Comparison of ENCODE assay signal across 8 cellular contexts in genomic region chr17:21375757-21376584, GRCh38. TPM values are rescaled to one million over a fixed set of nuclear protein-coding genes. Genes with fewer than 3 reads are reported as not detected.
DNase-seq lines count a peak whose midpoint lies in the region; ATAC-seq and TF ChIP-seq lines count a peak whose summit lies in the region.

TSS of gene KCNJ12 (plus strand) at chr17:21376357. CDS start at chr17:21415343, 38,986 bp downstream.

- WGBS in HUES64: 18% methylated on average over 69 of the region's 69 CpGs
- 22 to 47% methylated on average over 6 to 68 of the region's 69 CpGs for WGBS in endodermal cell (ENCODE audit: insufficient coverage in 1 of 2, insufficient read length in 1 of 2), 2 experiments

- CTCF ChIA-PET in AG04449 (lab: Yijun Ruan, JAX): interaction anchor here (1.1 kb wide), 1 partner anchor 96 kb away, joined by 3 read pairs; no protein-coding TSS in a partner anchor

- H3K27me3 Mint-ChIP-seq in endodermal cell (ENCODE audit: insufficient read depth): peaks cover 51% of the 10 kb centered on the region

- H3K9ac ChIP-seq in HUES64 (ENCODE audit: low read depth, low read length) (peak within 1 kb of the TSS; percentile 23; the same call in 1 of the 2 replicates), endodermal cell (ENCODE audit: extremely low read depth, low read length, poor library complexity, severe bottlenecking) (peak within 1 kb of the TSS; percentile 6), muscle layer of colon (ENCODE audit: low read length) (no peak within 1 kb of the TSS)

- H3K27me3 ChIP-seq in HUES64 (ENCODE audit: insufficient read depth, low read length) (peaks cover 60% of the 10 kb centered on the region), endodermal cell (ENCODE audit: control insufficient read depth, insufficient read depth, low read length, poor library complexity, severe bottlenecking) (peaks cover 24% of the 10 kb centered on the region), muscle layer of colon (ENCODE audit: control insufficient read depth in 1 of 2, insufficient read depth in 2 of 2, low read length in 2 of 2) (peaks cover 0 to 37% of the 10 kb centered on the region in 2 donors)

- H3K36me3 ChIP-seq in HUES64 (ENCODE audit: insufficient read depth, low read length) (no peaks in the 10 kb centered on the region), endodermal cell (ENCODE audit: control insufficient read depth, insufficient read depth, low read length) (no peaks in the 10 kb centered on the region), muscle layer of colon (ENCODE audit: insufficient read depth, low read length) (no peaks in the 10 kb centered on the region)

- no peak within 1 kb of the TSS for H3K27ac Mint-ChIP-seq in endodermal cell

- no peak for DNase-seq in AG04449 (ENCODE audit: low read depth, low spot score)
- DNase-seq in endodermal cell: peak; percentile 87
- DNase-seq in T1000 (lab: John Stamatoyannopoulos, UW): no peak

- POLR2A ChIA-PET in AG04449 (lab: Yijun Ruan, JAX): no interaction called here

- H3K4me3 ChIP-seq in AG04449 (ENCODE audit: low read depth, low read length) (peak within 1 kb of the TSS; percentile 38), HUES64 (ENCODE audit: low read length) (peak within 1 kb of the TSS; percentile 64), endodermal cell (ENCODE audit: low read length) (peak within 1 kb of the TSS; percentile 83), muscle layer of colon (ENCODE audit: low read depth in 1 of 2, low read length in 2 of 2) (peak within 1 kb of the TSS; percentile 49 to 61)

- H3K4me1 Mint-ChIP-seq in endodermal cell: peaks cover 20% of the 10 kb centered on the region

- H3K9me3 Mint-ChIP-seq in endodermal cell: no peaks in the 10 kb centered on the region

- H3K4me1 ChIP-seq in HUES64 (ENCODE audit: insufficient read depth, low read length): 0 out of 2 replicates have a peak, but pooled peaks cover under 1% of the 10 kb centered on the region
- H3K4me1 ChIP-seq in endodermal cell (ENCODE audit: control insufficient read depth, insufficient read depth, low read length): no peaks in the 10 kb centered on the region
- H3K4me1 ChIP-seq in muscle layer of colon (ENCODE audit: insufficient read depth, low read length): peaks cover 7% of the 10 kb centered on the region

- ATAC-seq in HG03342 (IDR thresholded peaks at IDR 0.05; ENCODE audit: unreplicated experiment) (no peak), GM21529 (IDR thresholded peaks at IDR 0.05; ENCODE audit: unreplicated experiment) (no peak), HG03097 (IDR thresholded peaks at IDR 0.05; ENCODE audit: low FRiP score, unreplicated experiment) (no peak)

- no peaks in the 10 kb centered on the region for H3K36me3 Mint-ChIP-seq in endodermal cell (ENCODE audit: low read depth)

- no peak for TF ChIP-seq CTCF in AG04449 (IDR thresholded peaks at IDR 0.05; ENCODE audit: insufficient read depth, low read length, missing control alignments)
- TF ChIP-seq CTCF in endodermal cell (conservative IDR thresholded peaks at IDR 0.05): no peak

- H3K27ac ChIP-seq in HUES64 (ENCODE audit: low read depth, low read length) (no peak within 1 kb of the TSS), endodermal cell (ENCODE audit: low read depth, low read length) (no peak within 1 kb of the TSS), muscle layer of colon (ENCODE audit: low read depth, low read length) (no peak within 1 kb of the TSS)

- H3K9me3 ChIP-seq in HUES64 (ENCODE audit: insufficient read depth, low read depth, low read length) (no peaks in the 10 kb centered on the region), endodermal cell (ENCODE audit: control insufficient read depth, low read length) (no peaks in the 10 kb centered on the region), muscle layer of colon (ENCODE audit: low read length) (no peaks in the 10 kb centered on the region)

- H3K4me3 Mint-ChIP-seq in endodermal cell: peak within 1 kb of the TSS; percentile 58

RNA-seq across cellular contexts. Expression of gene KCNJ12, which starts in this region (rescaled TPM):
- 0.65 TPM for polyA plus RNA-seq in HUES64 (2013, experiment 1 of 2)
- polyA plus RNA-seq in HUES64 (2013, experiment 2 of 2): 0.76 TPM
- 1 to 10 TPM; 2.3 to 2.6 TPM for total RNA-seq in endodermal cell
- 1.9 TPM for polyA plus RNA-seq in endodermal cell (2013, experiment 1 of 2)
- polyA plus RNA-seq in endodermal cell (2013, experiment 2 of 2): 1.7 TPM
